In the genomic region with DNA sequence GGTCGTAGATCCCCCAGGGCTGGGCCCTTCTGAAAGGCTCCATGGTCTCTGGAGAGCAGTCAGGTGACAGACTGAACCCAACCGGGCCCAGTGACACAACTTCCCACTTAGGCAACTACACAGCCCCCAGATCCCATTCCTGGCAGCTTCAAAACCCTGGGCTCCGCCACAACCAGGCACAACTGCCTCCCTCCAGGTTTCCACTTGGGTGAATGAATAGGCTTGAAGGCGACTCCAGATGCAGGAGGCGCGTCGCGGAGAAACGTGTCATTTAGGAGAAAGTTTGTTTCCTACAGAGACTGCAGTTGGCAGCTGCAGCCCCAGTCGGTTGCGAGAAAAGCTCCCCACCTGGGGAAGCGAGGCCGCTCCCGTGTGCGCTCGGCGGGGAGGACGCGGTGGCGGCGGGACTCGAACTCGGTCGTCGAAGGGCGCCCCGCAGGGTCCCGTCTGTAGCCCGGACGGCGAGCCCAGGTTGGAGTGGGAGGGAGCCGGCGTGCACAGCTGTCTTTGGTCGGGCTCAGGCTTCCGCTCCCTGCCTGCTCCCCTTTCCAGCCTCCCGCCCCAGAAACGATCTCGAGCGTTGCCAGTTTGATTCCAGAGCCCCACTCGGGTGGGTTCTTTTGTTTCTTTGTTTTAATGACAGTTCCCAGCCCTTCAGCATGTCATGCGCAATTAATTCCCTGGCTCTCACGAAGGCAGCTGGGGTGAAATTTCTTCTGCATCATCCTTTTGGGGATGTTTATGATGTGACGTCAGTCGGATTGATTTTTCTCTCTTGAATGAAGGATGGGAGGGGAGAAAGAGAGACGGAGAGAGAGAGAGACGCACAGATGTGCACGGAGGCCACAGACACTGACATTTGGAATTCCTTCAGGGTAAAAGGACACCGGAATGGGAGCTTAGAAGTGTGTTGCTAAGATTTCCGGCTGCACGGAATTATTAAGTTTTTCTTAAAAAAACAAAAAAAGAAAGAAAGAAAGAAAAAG, we compare ENCODE assay signal across 8 cellular contexts. TPM values are rescaled to one million over a fixed set of nuclear protein-coding genes. Genes with fewer than 3 reads are reported as not detected.
DNase-seq lines count a peak whose midpoint lies in the region; ATAC-seq and TF ChIP-seq lines count a peak whose summit lies in the region.

No MANE protein-coding gene starts in this region.

- H3K4me1 ChIP-seq in Panc1 (ENCODE audit: control insufficient read depth, insufficient read depth, low read length) (peaks cover 5% of the 10 kb centered on the region; the same call in 1 of the 2 replicates), duodenal mucosa (ENCODE audit: control insufficient read depth in 1 of 2, insufficient read depth in 2 of 2, low read length in 2 of 2) (peaks cover 0 to 4% of the 10 kb centered on the region in 2 donors), right lobe of liver (peaks cover 0 to 6% (median 2%) of the 10 kb centered on the region in 4 donors)

- H3K9me3 ChIP-seq in Panc1 (ENCODE audit: control insufficient read depth, insufficient read depth, low read depth, low read length): no peaks in the 10 kb centered on the region
- no peaks in the 10 kb centered on the region for H3K9me3 ChIP-seq in duodenal mucosa (ENCODE audit: control insufficient read depth in 1 of 2, low read length in 2 of 2)
- no peaks in the 10 kb centered on the region for H3K9me3 ChIP-seq in right lobe of liver

- H3K36me3 ChIP-seq in Panc1 (ENCODE audit: control insufficient read depth, insufficient read depth, low read length) (no peaks in the 10 kb centered on the region), duodenal mucosa (ENCODE audit: control insufficient read depth in 1 of 2, insufficient read depth in 2 of 2, low read length in 2 of 2) (no peaks in the 10 kb centered on the region), right lobe of liver (no peaks in the 10 kb centered on the region)

- peak overlapping the region in 1 of 2 donors; percentile 27 for H3K9ac ChIP-seq in duodenal mucosa (ENCODE audit: low read depth in 1 of 2, low read length in 2 of 2)

- peak; percentile 54; the same call in 1 of the 2 replicates for ATAC-seq in Panc1
- peak in 3 of 4 donors; percentile 25 to 54 (median 27) for ATAC-seq in right lobe of liver
- no peak for ATAC-seq in HG03571 (IDR thresholded peaks at IDR 0.05; ENCODE audit: unreplicated experiment)
- no peak for ATAC-seq in HG03039 (IDR thresholded peaks at IDR 0.05; ENCODE audit: unreplicated experiment)

- intact Hi-C loops in Panc1 (cut with micrococcal nuclease; ENCODE audit: unreplicated experiment): no loop called here
- intact Hi-C loops in right lobe of liver (cut with DNase I): no loop called here

- DNase-seq in GM03348 (ENCODE audit: low spot score) (peak; percentile 65), Panc1 (ENCODE audit: low read depth, low spot score) (no peak), right lobe of liver (peak in 2 of 3 donors; percentile 25 to 46), stromal cell of bone marrow (ENCODE audit: low read depth) (peak; percentile 76), NCI-H226 (no peak)

- H3K4me3 ChIP-seq in Panc1 (ENCODE audit: low read depth in 2 of 2, low read length in 2 of 2): peak overlapping the region; percentile 43 to 58
- peak overlapping the region; percentile 51 to 57 for H3K4me3 ChIP-seq in duodenal mucosa (ENCODE audit: low read depth in 1 of 2, low read length in 2 of 2)
- peak overlapping the region; percentile 10 to 22 (median 15) for H3K4me3 ChIP-seq in right lobe of liver

- no peak for TF ChIP-seq CTCF in Panc1 (IDR thresholded peaks at IDR 0.05)
- TF ChIP-seq CTCF in right lobe of liver (IDR thresholded peaks at IDR 0.05): no peak

- H3K27ac ChIP-seq in Panc1 (ENCODE audit: low read length) (no peak overlapping the region), duodenal mucosa (ENCODE audit: low read depth, low read length) (peak overlapping the region; percentile 58), right lobe of liver (peak overlapping the region in 1 of 3 donors; percentile 7)

- CTCF ChIA-PET in Panc1 (lab: Charles Lee): interaction anchor here (0.6 kb wide), 1 partner anchor 264 kb away, joined by 3 read pairs; no protein-coding TSS in a partner anchor

- in situ Hi-C loops in Panc1 (cut with HindIII; ENCODE audit: low pct_unique_long_range_greater_than_20kb, low sequenced_read_pairs): no loop called here

- POLR2A ChIA-PET in Panc1 (lab: Charles Lee): interaction anchor here (0.6 kb wide), 1 partner anchor 111 kb away, joined by 9 read pairs; no protein-coding TSS in a partner anchor

- H3K27me3 ChIP-seq in Panc1 (ENCODE audit: control insufficient read depth, insufficient read depth, low read length) (peaks cover 4% of the 10 kb centered on the region; the same call in 1 of the 2 replicates), duodenal mucosa (ENCODE audit: control insufficient read depth in 1 of 2, insufficient read depth in 2 of 2, low read length in 2 of 2) (peaks cover 21 to 28% of the 10 kb centered on the region in 2 donors), right lobe of liver (peaks cover 0 to 7% of the 10 kb centered on the region in 2 donors)

- WGBS in right lobe of liver (ENCODE audit: insufficient coverage, low coverage, low lambda C conversion rate, missing lambda C conversion rate): 7% methylated on average over 18 of the region's 50 CpGs

- no peak for TF ChIP-seq POLR2A in right lobe of liver (IDR thresholded peaks at IDR 0.05)

- no TSS peak for BruUV-seq in Panc1 (replicated peaks; lab: Mats Ljungman, UMichigan)

RNA-seq across cellular contexts. Expression of a gene that starts 0.9 kb away (rescaled TPM):
- 1.6 TPM for total RNA-seq in Panc1 (2021; ENCODE audit: unreplicated experiment)
- 1.5 TPM for polyA plus RNA-seq in Panc1 (2012; ENCODE audit: insufficient read length)
- total RNA-seq in right lobe of liver: 1 to 10 TPM in 3 of 6 experiments, under 1 TPM in 2, not detected in 1; 0.09 to 1.3 (median 1.1) TPM

Comparison
In these comparisons a context has a peak if more than half of its experiments do, and no peak if none do; other contexts are left out.
1. DNase-seq: peak in GM03348 (single experiment), right lobe of liver (2 of 3) and stromal cell of bone marrow (single experiment); none in Panc1 (single experiment) and NCI-H226 (single experiment).
2. ATAC-seq: peak in Panc1 (single experiment) and right lobe of liver (3 of 4); none in HG03571 (single experiment) and HG03039 (single experiment).
3. Peak in every context shown above with its lines, with median percentiles within 50 percentile points of each other: H3K4me3 ChIP-seq.